Comparison of ENCODE assay signal across 9 cellular contexts in the genomic region with DNA sequence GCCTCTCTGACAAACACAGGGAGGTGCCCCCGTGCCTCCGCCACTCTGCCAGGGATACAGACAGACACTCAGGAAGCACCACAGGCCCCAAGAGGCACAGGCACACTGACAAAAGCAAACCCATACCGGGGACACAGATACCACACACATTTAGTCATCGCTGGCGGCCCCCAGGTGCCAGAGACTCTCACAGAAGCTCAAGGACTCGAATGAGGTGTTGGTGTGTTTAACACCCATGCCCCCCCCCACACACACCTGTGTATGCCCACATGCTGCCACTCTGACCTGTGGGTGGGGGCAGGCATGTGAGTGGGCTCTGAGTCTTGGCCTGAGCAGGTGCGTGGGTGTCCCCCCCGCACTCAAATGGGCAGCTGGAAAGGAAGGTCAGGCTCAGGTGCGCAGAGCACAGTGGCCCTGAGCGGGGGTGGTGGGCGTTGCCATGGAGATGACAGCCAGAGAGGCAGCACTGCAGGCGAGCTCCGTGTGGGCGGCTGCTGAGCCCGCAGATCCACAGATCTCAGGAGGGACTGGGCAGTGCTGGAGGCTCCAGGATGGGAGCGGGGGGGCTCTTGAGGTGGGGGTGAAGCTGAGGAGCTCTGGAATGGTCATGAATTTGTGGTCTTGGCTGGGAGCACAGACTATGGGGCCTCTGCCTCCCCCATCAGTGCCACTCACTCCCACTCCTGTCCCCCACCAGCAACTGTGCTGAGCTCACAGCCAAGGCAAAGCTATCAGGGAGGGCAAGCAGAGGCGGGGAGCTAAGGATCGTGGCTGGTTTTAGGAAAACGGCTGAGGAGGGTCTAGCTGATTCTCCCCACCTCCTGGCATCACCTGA.
DNase-seq lines count a peak whose midpoint lies in the region; ATAC-seq lines count a peak whose summit lies in the region.
"Had no signal": no experiment of that assay in that cellular context is flagged by ENCODE, and none has a peak within 500 bp of the region (broad histone marks: within the 10 kb centered on the region; RNA-seq: fewer than 3 reads in every experiment).

No MANE protein-coding gene starts in this region.

- ATAC-seq in right cardiac atrium (no peak), HG02970 (IDR thresholded peaks at IDR 0.05; ENCODE audit: low FRiP score, unreplicated experiment) (no peak)

- no peaks in the 10 kb centered on the region for H3K9me3 ChIP-seq in right cardiac atrium (ENCODE audit: control insufficient read depth, low read length)

- H3K4me1 ChIP-seq in right cardiac atrium (ENCODE audit: control insufficient read depth, insufficient read depth, low read length): peaks cover 3% of the 10 kb centered on the region

- 77% methylated on average over 19 of the region's 19 CpGs for WGBS in right cardiac atrium

- peak; percentile 53 for DNase-seq in activated T-cell treated with anti-CD3 and anti-CD28 coated beads, Interleukin-2, amount 50 U/mL, for 24 hours
- DNase-seq in activated T-cell treated with anti-CD3 and anti-CD28 coated beads for 4 hours (no peak), NCI-H2196 (lab: John Stamatoyannopoulos, UW; ENCODE audit: unreplicated experiment) (peak; percentile 63), cerebellum (ENCODE audit: low spot score) (peak; percentile 78), right cardiac atrium (no peak)
- peak; percentile 61 for DNase-seq in stimulated activated CD8-positive, alpha-beta memory T cell treated with anti-CD3 and anti-CD28 coated beads, Interleukin-4, amount 100 ng/mL, for 48 hours
- no peak for DNase-seq in activated T-helper 2 cell treated with anti-CD3 and anti-CD28 coated beads, Interferon-gamma antibody, Interleukin-2, Interleukin-4, amounts not matched to agents 10 μg/mL and 5 μg/mL and 100 μg/mL, durations not matched to agents 14 hours and 24 hours and 36 hours (ENCODE audit: low spot score)

- H3K4me3 Mint-ChIP-seq in activated T-cell treated with anti-CD3 and anti-CD28 coated beads, Interleukin-2, amount 50 U/mL, for 24 hours: no peak overlapping the region
- H3K4me3 Mint-ChIP-seq in activated T-helper 2 cell treated with anti-CD3 and anti-CD28 coated beads, Interferon-gamma antibody, Interleukin-2, Interleukin-4, amounts not matched to agents 10 μg/mL and 5 μg/mL and 100 μg/mL, durations not matched to agents 14 hours and 24 hours and 36 hours (ENCODE audit: low read depth): no peak overlapping the region

- intact Hi-C loops in right cardiac atrium (cut with DNase I): no loop called here
- intact Hi-C loops in activated T-helper 2 cell treated with anti-CD3 and anti-CD28 coated beads, Interferon-gamma antibody, Interleukin-2, Interleukin-4, amounts not matched to agents 10 μg/mL and 5 μg/mL and 100 μg/mL, durations not matched to agents 14 hours and 24 hours and 36 hours (cut with micrococcal nuclease): no loop called here

- H3K9me3 Mint-ChIP-seq in activated T-cell treated with anti-CD3 and anti-CD28 coated beads, Interleukin-2, amount 50 U/mL, for 24 hours: no peaks in the 10 kb centered on the region
- H3K9me3 Mint-ChIP-seq in activated T-helper 2 cell treated with anti-CD3 and anti-CD28 coated beads, Interferon-gamma antibody, Interleukin-2, Interleukin-4, amounts not matched to agents 10 μg/mL and 5 μg/mL and 100 μg/mL, durations not matched to agents 14 hours and 24 hours and 36 hours: no peaks in the 10 kb centered on the region
- H3K9me3 Mint-ChIP-seq: IgD-negative memory B cell had no signal

- peaks cover 28% of the 10 kb centered on the region for H3K4me1 Mint-ChIP-seq in activated T-cell treated with anti-CD3 and anti-CD28 coated beads, Interleukin-2, amount 50 U/mL, for 24 hours (ENCODE audit: low read depth)
- peaks cover 25% of the 10 kb centered on the region for H3K4me1 Mint-ChIP-seq in activated T-helper 2 cell treated with anti-CD3 and anti-CD28 coated beads, Interferon-gamma antibody, Interleukin-2, Interleukin-4, amounts not matched to agents 10 μg/mL and 5 μg/mL and 100 μg/mL, durations not matched to agents 14 hours and 24 hours and 36 hours (ENCODE audit: low read depth)

- no peak overlapping the region for H3K27ac ChIP-seq in right cardiac atrium (ENCODE audit: low read length)

- no peaks in the 10 kb centered on the region for H3K36me3 Mint-ChIP-seq in activated T-cell treated with anti-CD3 and anti-CD28 coated beads, Interleukin-2, amount 50 U/mL, for 24 hours (ENCODE audit: low read depth)
- no peaks in the 10 kb centered on the region for H3K36me3 Mint-ChIP-seq in activated T-helper 2 cell treated with anti-CD3 and anti-CD28 coated beads, Interferon-gamma antibody, Interleukin-2, Interleukin-4, amounts not matched to agents 10 μg/mL and 5 μg/mL and 100 μg/mL, durations not matched to agents 14 hours and 24 hours and 36 hours (ENCODE audit: low read depth)
- H3K36me3 Mint-ChIP-seq: IgD-negative memory B cell had no signal

- no peak overlapping the region for H3K4me3 ChIP-seq in right cardiac atrium (ENCODE audit: low read length)

- H3K27ac Mint-ChIP-seq in activated T-cell treated with anti-CD3 and anti-CD28 coated beads, Interleukin-2, amount 50 U/mL, for 24 hours: peak overlapping the region; percentile 40
- no peak overlapping the region for H3K27ac Mint-ChIP-seq in activated T-helper 2 cell treated with anti-CD3 and anti-CD28 coated beads, Interferon-gamma antibody, Interleukin-2, Interleukin-4, amounts not matched to agents 10 μg/mL and 5 μg/mL and 100 μg/mL, durations not matched to agents 14 hours and 24 hours and 36 hours
- H3K27ac Mint-ChIP-seq: IgD-negative memory B cell had no signal

- no peaks in the 10 kb centered on the region for H3K27me3 Mint-ChIP-seq in activated T-cell treated with anti-CD3 and anti-CD28 coated beads, Interleukin-2, amount 50 U/mL, for 24 hours
- no peaks in the 10 kb centered on the region for H3K27me3 Mint-ChIP-seq in activated T-helper 2 cell treated with anti-CD3 and anti-CD28 coated beads, Interferon-gamma antibody, Interleukin-2, Interleukin-4, amounts not matched to agents 10 μg/mL and 5 μg/mL and 100 μg/mL, durations not matched to agents 14 hours and 24 hours and 36 hours (ENCODE audit: low read depth)

- no peaks in the 10 kb centered on the region for H3K27me3 ChIP-seq in right cardiac atrium (ENCODE audit: control insufficient read depth, insufficient read depth)

Comparison
In these comparisons a context has a peak if more than half of its experiments do, and no peak if none do; other contexts are left out.
1. DNase-seq: peak in activated T-cell treated with anti-CD3 and anti-CD28 coated beads, Interleukin-2, amount 50 U/mL, for 24 hours (single experiment), NCI-H2196 (single experiment), cerebellum (single experiment) and stimulated activated CD8-positive, alpha-beta memory T cell treated with anti-CD3 and anti-CD28 coated beads, Interleukin-4, amount 100 ng/mL, for 48 hours (single experiment); none in activated T-cell treated with anti-CD3 and anti-CD28 coated beads for 4 hours (single experiment), right cardiac atrium (0 of 3) and activated T-helper 2 cell treated with anti-CD3 and anti-CD28 coated beads, Interferon-gamma antibody, Interleukin-2, Interleukin-4, amounts not matched to agents 10 μg/mL and 5 μg/mL and 100 μg/mL, durations not matched to agents 14 hours and 24 hours and 36 hours (single experiment).